In the genomic region with DNA sequence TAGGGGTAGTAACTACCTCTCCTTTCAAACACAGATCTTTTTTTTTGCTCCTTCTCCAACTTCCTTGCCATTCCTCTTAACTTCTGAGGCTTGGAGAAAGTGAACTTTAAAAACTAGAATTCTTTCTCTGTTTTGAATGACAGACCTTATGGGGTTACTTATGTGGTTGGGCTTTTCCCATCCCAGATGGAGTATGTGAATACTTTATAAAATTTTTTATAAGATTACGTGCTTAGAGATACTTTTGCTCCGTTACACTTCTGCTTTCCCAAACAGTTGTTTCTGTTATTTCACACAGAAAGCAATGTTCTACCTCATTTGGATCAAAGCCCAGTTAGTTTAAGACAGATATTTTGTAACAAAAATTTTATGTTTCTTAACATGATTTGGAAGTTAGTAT, we compare ENCODE assay signal across 1 cellular context.
TF ChIP-seq lines count a peak whose summit lies in the region.

No MANE protein-coding gene starts in this region.

TF ChIP-seq in H1, 55 proteins besides CTCF, POLR2A, EP300 and RAD21:
- TF ChIP-seq, protein P1, sequence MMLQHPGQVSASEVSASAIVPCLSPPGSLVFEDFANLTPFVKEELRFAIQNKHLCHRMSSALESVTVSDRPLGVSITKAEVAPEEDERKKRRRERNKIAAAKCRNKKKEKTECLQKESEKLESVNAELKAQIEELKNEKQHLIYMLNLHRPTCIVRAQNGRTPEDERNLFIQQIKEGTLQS (IDR thresholded peaks at IDR 0.05; ENCODE audit: insufficient read depth, low read depth, low read length), result no peak
- no peak for TF ChIP-seq POU5F1 (IDR thresholded peaks at IDR 0.05; ENCODE audit: low read depth, low read length)
- no peak for TF ChIP-seq TBP (IDR thresholded peaks at IDR 0.05; ENCODE audit: low read depth, low read length)
- TF ChIP-seq RBBP5 (IDR thresholded peaks at IDR 0.05; ENCODE audit: borderline replicate concordance, low read depth, low read length), result no peak
- no peak for TF ChIP-seq RNF2 (IDR thresholded peaks at IDR 0.05; ENCODE audit: borderline replicate concordance, low read depth, low read length, missing control alignments, poor library complexity, severe bottlenecking)
- no peak for TF ChIP-seq SRF (IDR thresholded peaks at IDR 0.05; ENCODE audit: low read depth, low read length)
- TF ChIP-seq GABPA (IDR thresholded peaks at IDR 0.05; ENCODE audit: borderline replicate concordance, insufficient read depth, low read length), result no peak
- TF ChIP-seq SP2 (IDR thresholded peaks at IDR 0.05; ENCODE audit: low read length), result no peak
- TF ChIP-seq ASH2L (IDR thresholded peaks at IDR 0.05; ENCODE audit: low read length), result no peak
- no peak for TF ChIP-seq JUND (IDR thresholded peaks at IDR 0.05; ENCODE audit: low read length)
- TF ChIP-seq SIX5 (IDR thresholded peaks at IDR 0.05; ENCODE audit: low read depth, low read length), result no peak
- no peak for TF ChIP-seq CREB1 (IDR thresholded peaks at IDR 0.05)
- TF ChIP-seq, protein P2, sequence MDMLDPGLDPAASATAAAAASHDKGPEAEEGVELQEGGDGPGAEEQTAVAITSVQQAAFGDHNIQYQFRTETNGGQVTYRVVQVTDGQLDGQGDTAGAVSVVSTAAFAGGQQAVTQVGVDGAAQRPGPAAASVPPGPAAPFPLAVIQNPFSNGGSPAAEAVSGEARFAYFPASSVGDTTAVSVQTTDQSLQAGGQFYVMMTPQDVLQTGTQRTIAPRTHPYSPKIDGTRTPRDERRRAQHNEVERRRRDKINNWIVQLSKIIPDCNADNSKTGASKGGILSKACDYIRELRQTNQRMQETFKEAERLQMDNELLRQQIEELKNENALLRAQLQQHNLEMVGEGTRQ (IDR thresholded peaks at IDR 0.05; ENCODE audit: low read length), result no peak
- TF ChIP-seq SUZ12 (IDR thresholded peaks at IDR 0.05; ENCODE audit: low read length), result no peak
- no peak for TF ChIP-seq HDAC2 (IDR thresholded peaks at IDR 0.05; ENCODE audit: borderline replicate concordance in 1 of 2, low read depth in 2 of 2, low read length in 2 of 2)
- no peak for TF ChIP-seq RFX5 (IDR thresholded peaks at IDR 0.05; ENCODE audit: borderline replicate concordance, low read depth, low read length)
- no peak for TF ChIP-seq CHD1 (IDR thresholded peaks at IDR 0.05; ENCODE audit: low read depth, low read length)
- TF ChIP-seq CBX8 (IDR thresholded peaks at IDR 0.05; ENCODE audit: borderline replicate concordance, low read depth, low read length), result no peak
TF ChIP-seq in H1: peak in this region for 0.
